ENCODE assay signal across 20 cellular contexts in genomic region chr11:125304111-125304639, GRCh38.
"Had no signal": no experiment of that assay in that cellular context is flagged by ENCODE, and none has a peak within 500 bp of the region (broad histone marks: within the 10 kb centered on the region; RNA-seq: fewer than 3 reads in every experiment).

No MANE protein-coding gene starts in this region.

- H3K27me3 ChIP-seq: adrenal gland had no signal

- H3K36me3 Mint-ChIP-seq: activated naive CD8-positive, alpha-beta T cell; naive B cell; T-cell had no signal

- H3K4me1 ChIP-seq: prostate gland had no signal

- H3K4me3 Mint-ChIP-seq: activated naive CD8-positive, alpha-beta T cell; activated T-cell treated with anti-CD3 and anti-CD28 coated beads, Interleukin-2, amount 50 U/mL, for 4 hours; dendritic cell treated with granulocyte-macrophage colony-stimulating factor and Interleukin-4, amounts not matched to agents 40 ng/mL and 50 ng/mL, for 4 days; naive B cell; T-cell had no signal

- H3K4me3 ChIP-seq: adrenal gland, prostate gland had no signal

- H3K27ac Mint-ChIP-seq: activated naive CD8-positive, alpha-beta T cell; activated T-helper 2 cell treated with anti-CD3 and anti-CD28 coated beads, Interferon-gamma antibody, Interleukin-2, Interleukin-4, amounts not matched to agents 10 μg/mL and 5 μg/mL and 100 μg/mL, durations not matched to agents 14 hours and 24 hours and 36 hours; dendritic cell treated with granulocyte-macrophage colony-stimulating factor and Interleukin-4, amounts not matched to agents 40 ng/mL and 50 ng/mL, for 4 days; naive B cell; T-cell had no signal

- H3K27me3 Mint-ChIP-seq: activated naive CD8-positive, alpha-beta T cell had no signal

- DNase-seq: activated CD4-positive, alpha-beta T cell treated with anti-CD3 and anti-CD28 coated beads for 1 hour; activated CD4-positive, alpha-beta T cell treated with anti-CD3 and anti-CD28 coated beads, Interleukin-2, amount 50 U/mL, for 1 hour; activated CD8-positive, alpha-beta memory T cell treated with anti-CD3 and anti-CD28 coated beads for 24 hours; activated CD8-positive, alpha-beta memory T cell treated with anti-CD3 and anti-CD28 coated beads, Interleukin-2, amount 50 U/mL, for 4 hours; activated naive CD4-positive, alpha-beta T cell; activated T-cell treated with anti-CD3 and anti-CD28 coated beads, Interleukin-2, amount 50 U/mL, for 4 hours; adrenal gland; effector CD4-positive, alpha-beta T cell; erythroblast; foreskin melanocyte; hippocampal formation; mesendoderm; naive B cell; stimulated activated CD4-positive, alpha-beta T cell treated with anti-CD3 and anti-CD28 coated beads, Interleukin-4, amount 100 ng/mL, for 24 hours; stimulated activated naive CD8-positive, alpha-beta T cell treated with anti-CD3 and anti-CD28 coated beads, Interleukin-15, Interleukin-2, amounts not matched to agents 100 U/mL and 50 U/mL, for 24 hours; T-cell had no signal

- H3K9me3 Mint-ChIP-seq: activated T-cell treated with anti-CD3 and anti-CD28 coated beads, Interleukin-2, amount 50 U/mL, for 4 hours; activated T-helper 2 cell treated with anti-CD3 and anti-CD28 coated beads, Interferon-gamma antibody, Interleukin-2, Interleukin-4, amounts not matched to agents 10 μg/mL and 5 μg/mL and 100 μg/mL, durations not matched to agents 14 hours and 24 hours and 36 hours; dendritic cell treated with granulocyte-macrophage colony-stimulating factor and Interleukin-4, amounts not matched to agents 40 ng/mL and 50 ng/mL, for 4 days; T-cell had no signal

- H3K27ac ChIP-seq: adrenal gland, prostate gland had no signal

- H3K4me1 Mint-ChIP-seq: naive B cell, T-cell had no signal

- H3K36me3 ChIP-seq: adrenal gland, prostate gland had no signal

- H3K9me3 ChIP-seq: adrenal gland, prostate gland had no signal
